In the genomic region with DNA sequence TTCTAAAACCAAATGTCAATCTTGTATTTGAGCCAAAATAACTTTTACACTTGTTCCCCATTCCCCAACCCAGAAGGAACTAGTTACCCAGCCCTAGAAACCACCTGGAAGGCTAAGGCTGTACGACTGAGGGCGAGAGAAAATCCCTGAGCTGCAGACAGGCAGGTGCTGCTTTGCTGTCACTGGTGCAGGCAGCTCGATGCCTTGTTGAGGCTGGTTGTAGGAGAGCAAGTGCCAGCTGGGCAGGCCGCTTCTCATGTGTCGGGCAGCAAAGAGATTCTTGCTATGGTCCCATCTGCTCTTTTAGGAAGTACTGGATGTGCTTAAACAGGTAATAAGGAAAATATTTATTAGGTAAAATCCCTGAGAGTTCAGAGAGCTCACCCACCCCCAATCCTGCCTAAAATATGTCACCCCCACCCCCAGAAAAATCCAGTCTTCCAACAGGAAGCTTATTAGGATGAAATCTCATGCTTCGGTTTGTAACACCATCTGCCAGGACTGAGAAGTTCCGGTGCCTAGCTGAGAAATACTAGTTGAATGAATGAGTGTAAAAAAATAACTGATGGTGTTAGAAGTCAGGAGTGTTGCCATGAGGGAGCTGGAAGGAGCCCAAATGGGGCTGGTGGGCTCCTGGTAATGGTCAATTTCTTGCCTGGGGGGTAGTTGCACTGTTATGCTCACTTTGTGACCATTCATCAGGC, we compare ENCODE assay signal across 9 cellular contexts.
DNase-seq lines count a peak whose midpoint lies in the region; ATAC-seq and TF ChIP-seq lines count a peak whose summit lies in the region.
"Had no signal": no experiment of that assay in that cellular context is flagged by ENCODE, and none has a peak within 500 bp of the region (broad histone marks: within the 10 kb centered on the region; RNA-seq: fewer than 3 reads in every experiment).

No MANE protein-coding gene starts in this region.

- intact Hi-C loops in activated T-helper 1 cell treated with anti-CD3 and anti-CD28 coated beads, Interleukin-12 subunit alpha, Interleukin-12 subunit beta, Interleukin-2, Interleukin-4 antibody, amounts not matched to agents 30 ng/mL and 10 ng/mL and 1 ng/mL, durations not matched to agents 14 hours and 24 hours and 36 hours (cut with micrococcal nuclease) = loop anchor here (5.0 kb wide), 1 partner anchor 43 kb away; no protein-coding TSS in a partner anchor

- H3K4me3 ChIP-seq in HEK293 (ENCODE audit: low read depth, low read length) (no peak overlapping the region), osteoblast (ENCODE audit: insufficient read depth, low read length) (no peak overlapping the region), neural progenitor cell (no peak overlapping the region), SK-N-SH (ENCODE audit: low read depth in 2 of 2, low read length in 1 of 2) (no peak overlapping the region)

- H3K9ac ChIP-seq in neural progenitor cell = no peak overlapping the region
- H3K9ac ChIP-seq in SK-N-SH = no peak overlapping the region

- H3K4me2 ChIP-seq in osteoblast (ENCODE audit: insufficient read depth, low read length) (peak overlapping the region; percentile 86), neural progenitor cell (no peak overlapping the region), SK-N-SH (no peak overlapping the region)

- H3K27me3 ChIP-seq in osteoblast (ENCODE audit: insufficient read depth, low read length) (no peaks in the 10 kb centered on the region), neural progenitor cell (no peaks in the 10 kb centered on the region), SK-N-SH (ENCODE audit: insufficient read depth) (no peaks in the 10 kb centered on the region)

- no peaks in the 10 kb centered on the region for H3K27me3 Mint-ChIP-seq in activated T-helper 1 cell treated with anti-CD3 and anti-CD28 coated beads, Interleukin-12 subunit alpha, Interleukin-12 subunit beta, Interleukin-2, Interleukin-4 antibody, amounts not matched to agents 30 ng/mL and 10 ng/mL and 1 ng/mL, durations not matched to agents 14 hours and 24 hours and 36 hours (ENCODE audit: insufficient read depth)
- H3K27me3 Mint-ChIP-seq in neural progenitor cell (ENCODE audit: insufficient read depth, low read depth) = peaks cover 4% of the 10 kb centered on the region

- H3K4me1 Mint-ChIP-seq in activated T-helper 1 cell treated with anti-CD3 and anti-CD28 coated beads, Interleukin-12 subunit alpha, Interleukin-12 subunit beta, Interleukin-2, Interleukin-4 antibody, amounts not matched to agents 30 ng/mL and 10 ng/mL and 1 ng/mL, durations not matched to agents 14 hours and 24 hours and 36 hours (ENCODE audit: low read depth) = peaks cover 47% of the 10 kb centered on the region
- H3K4me1 Mint-ChIP-seq in neural progenitor cell = peaks cover 16% of the 10 kb centered on the region

- H3K79me2 ChIP-seq in osteoblast (ENCODE audit: insufficient read depth, low read length) (no peaks in the 10 kb centered on the region), neural progenitor cell (ENCODE audit: low read depth) (no peaks in the 10 kb centered on the region), SK-N-SH (ENCODE audit: insufficient read depth) (no peaks in the 10 kb centered on the region)

- H4K20me1 ChIP-seq in osteoblast (ENCODE audit: insufficient read depth, low read length) (peaks cover 4% of the 10 kb centered on the region), neural progenitor cell (ENCODE audit: low read depth) (no peaks in the 10 kb centered on the region), SK-N-SH (ENCODE audit: insufficient read depth) (no peaks in the 10 kb centered on the region)

- in situ Hi-C loops in G401 (cut with HindIII; ENCODE audit: low sequenced_read_pairs) = no loop called here

- H2AFZ ChIP-seq in osteoblast (ENCODE audit: low read length) (no peak overlapping the region), neural progenitor cell (replicated peaks) (no peak overlapping the region), SK-N-SH (ENCODE audit: low read depth) (no peak overlapping the region)

- H3F3A ChIP-seq in neural progenitor cell (ENCODE audit: low read depth) = no peaks in the 10 kb centered on the region
- peaks cover 41% of the 10 kb centered on the region for H3F3A ChIP-seq in SK-N-SH (replicated peaks; ENCODE audit: insufficient read depth)

- H3K36me3 ChIP-seq in HEK293 (ENCODE audit: control insufficient read depth in 2 of 2, insufficient read depth in 1 of 2, low read length in 2 of 2) (peaks cover 0 to 6% of the 10 kb centered on the region in 2 experiments; a peak in 2 of 3 replicates), osteoblast (ENCODE audit: insufficient read depth, low read length) (peaks cover 19% of the 10 kb centered on the region), neural progenitor cell (no peaks in the 10 kb centered on the region), SK-N-SH (replicated peaks in 1 of 2; ENCODE audit: control insufficient read depth in 1 of 2, insufficient read depth in 2 of 2, low read length in 1 of 2) (peaks cover 0 to 7% of the 10 kb centered on the region in 2 experiments)

- DNase-seq in G401 (ENCODE audit: low spot score) (peak; percentile 94), osteoblast (ENCODE audit: insufficient read length, low spot score, missing footprints) (no peak), erythroblast (lab: John Stamatoyannopoulos, UW) (no peak), neural progenitor cell (ENCODE audit: low spot score) (no peak), SK-N-SH (no peak)
- DNase-seq in activated T-helper 1 cell treated with anti-CD3 and anti-CD28 coated beads, Interleukin-12 subunit alpha, Interleukin-12 subunit beta, Interleukin-2, Interleukin-4 antibody, amounts not matched to agents 30 ng/mL and 10 ng/mL and 1 ng/mL, durations not matched to agents 14 hours and 24 hours and 36 hours (ENCODE audit: low spot score) = no peak
- DNase-seq: foreskin fibroblast had no signal

- TF ChIP-seq POLR2A in erythroblast (IDR thresholded peaks at IDR 0.05; ENCODE audit: low read length) = no peak

- H3K27ac ChIP-seq in HEK293 (ENCODE audit: extremely low read depth, low read depth, low read length) (no peak overlapping the region), osteoblast (ENCODE audit: low read depth, low read length) (peak overlapping the region; percentile 98), neural progenitor cell (no peak overlapping the region), SK-N-SH (ENCODE audit: low read depth in 2 of 2, low read length in 1 of 2) (peak overlapping the region in 1 of 2 experiments; percentile 88; a peak in 2 of 4 replicates)

- CTCF ChIA-PET in HEK293 (lab: Yijun Ruan, JAX) (interaction anchor here (0.7 to 1.9 kb wide), 5 partner anchors 11 to 259 kb away, joined by 4 to 8 read pairs (median 5); no protein-coding TSS in a partner anchor), SK-N-SH (lab: Yijun Ruan, JAX) (no interaction called here)

- no peaks in the 10 kb centered on the region for H3K36me3 Mint-ChIP-seq in activated T-helper 1 cell treated with anti-CD3 and anti-CD28 coated beads, Interleukin-12 subunit alpha, Interleukin-12 subunit beta, Interleukin-2, Interleukin-4 antibody, amounts not matched to agents 30 ng/mL and 10 ng/mL and 1 ng/mL, durations not matched to agents 14 hours and 24 hours and 36 hours (ENCODE audit: low read depth)
- H3K36me3 Mint-ChIP-seq in neural progenitor cell = peaks cover 14% of the 10 kb centered on the region

- 37% methylated on average over 7 of the region's 7 CpGs for WGBS in SK-N-SH (ENCODE audit: low lambda C conversion rate)

- ATAC-seq in HG02852 (IDR thresholded peaks at IDR 0.05; ENCODE audit: unreplicated experiment) = no peak

- no peak overlapping the region for H3K27ac Mint-ChIP-seq in activated T-helper 1 cell treated with anti-CD3 and anti-CD28 coated beads, Interleukin-12 subunit alpha, Interleukin-12 subunit beta, Interleukin-2, Interleukin-4 antibody, amounts not matched to agents 30 ng/mL and 10 ng/mL and 1 ng/mL, durations not matched to agents 14 hours and 24 hours and 36 hours
- H3K27ac Mint-ChIP-seq in neural progenitor cell = no peak overlapping the region

- no peak for TF ChIP-seq RAD21 in SK-N-SH (IDR thresholded peaks at IDR 0.05; ENCODE audit: low read length)

- POLR2A ChIA-PET in HEK293 (lab: Yijun Ruan, JAX) = interaction anchor here (0.6 kb wide), 1 partner anchor 8 kb away, joined by 4 read pairs; no protein-coding TSS in a partner anchor
- POLR2A ChIA-PET in SK-N-SH (lab: Yijun Ruan, JAX) = no interaction called here

- no peaks in the 10 kb centered on the region for H3K9me2 ChIP-seq in SK-N-SH

- TF ChIP-seq EP300 in SK-N-SH (IDR thresholded peaks at IDR 0.05; ENCODE audit: borderline replicate concordance in 1 of 2, low read depth in 1 of 2, low read length in 1 of 2) = no peak

- peak overlapping the region; percentile 6 for H3K4me3 Mint-ChIP-seq in activated T-helper 1 cell treated with anti-CD3 and anti-CD28 coated beads, Interleukin-12 subunit alpha, Interleukin-12 subunit beta, Interleukin-2, Interleukin-4 antibody, amounts not matched to agents 30 ng/mL and 10 ng/mL and 1 ng/mL, durations not matched to agents 14 hours and 24 hours and 36 hours
- no peak overlapping the region for H3K4me3 Mint-ChIP-seq in neural progenitor cell

- no peaks in the 10 kb centered on the region for H3K9me3 Mint-ChIP-seq in activated T-helper 1 cell treated with anti-CD3 and anti-CD28 coated beads, Interleukin-12 subunit alpha, Interleukin-12 subunit beta, Interleukin-2, Interleukin-4 antibody, amounts not matched to agents 30 ng/mL and 10 ng/mL and 1 ng/mL, durations not matched to agents 14 hours and 24 hours and 36 hours
- no peaks in the 10 kb centered on the region for H3K9me3 Mint-ChIP-seq in neural progenitor cell

- H3K9me3 ChIP-seq in HEK293 (ENCODE audit: control insufficient read depth, insufficient read depth, low read depth, low read length) (no peaks in the 10 kb centered on the region), osteoblast (ENCODE audit: low read depth, low read length) (no peaks in the 10 kb centered on the region), neural progenitor cell (ENCODE audit: low read depth) (no peaks in the 10 kb centered on the region), SK-N-SH (no peaks in the 10 kb centered on the region)

- H3K4me1 ChIP-seq in HEK293 (ENCODE audit: control insufficient read depth, insufficient read depth, low read length) = no peaks in the 10 kb centered on the region
- peaks cover 29% of the 10 kb centered on the region for H3K4me1 ChIP-seq in osteoblast (ENCODE audit: insufficient read depth, low read length)
- H3K4me1 ChIP-seq in neural progenitor cell = no peaks in the 10 kb centered on the region
- peaks cover 0 to 12% of the 10 kb centered on the region in 2 experiments; a peak in 1 of 4 replicates for H3K4me1 ChIP-seq in SK-N-SH (ENCODE audit: control insufficient read depth in 1 of 2, insufficient read depth in 2 of 2, low read depth in 1 of 2, low read length in 1 of 2)

- TF ChIP-seq CTCF in HEK293 (tag by site-specific recombination; IDR thresholded peaks at IDR 0.05) (no peak), osteoblast (IDR thresholded peaks at IDR 0.05; ENCODE audit: extremely low read depth, low read depth, low read length) (no peak), neural progenitor cell (IDR thresholded peaks at IDR 0.05) (no peak), SK-N-SH (IDR thresholded peaks at IDR 0.05) (no peak)

TF ChIP-seq in HEK293, 187 proteins besides CTCF, POLR2A, EP300 and RAD21 (continues in another document):
- peak; percentile 63; the same call in 1 of the 2 replicates for TF ChIP-seq ZNF549 (tag by site-specific recombination; IDR thresholded peaks at IDR 0.05)

TF ChIP-seq in SK-N-SH, 30 proteins besides CTCF, POLR2A, EP300 and RAD21 (continues in another document):
- no peak for TF ChIP-seq CHD2 (IDR thresholded peaks at IDR 0.05; ENCODE audit: low read length, partially characterized antibody)
